In genomic region chr3:59644479-59645075, GRCh38 we compare ENCODE assay signal across 20 cellular contexts.
"Had no signal": no experiment of that assay in that cellular context is flagged by ENCODE, and none has a peak within 500 bp of the region (broad histone marks: within the 10 kb centered on the region; RNA-seq: fewer than 3 reads in every experiment).

No MANE protein-coding gene starts in this region.

- H3K27ac ChIP-seq: brain microvascular endothelial cell, right lobe of liver, skin epidermis, transverse colon, uterus, WERI-Rb-1 had no signal

- H3K9me3 ChIP-seq: right lobe of liver, transverse colon, uterus had no signal

- H3K4me1 ChIP-seq: right lobe of liver, uterus had no signal

- H3K36me3 ChIP-seq: brain microvascular endothelial cell, right lobe of liver, transverse colon, uterus, WERI-Rb-1 had no signal

- DNase-seq: activated CD4-positive, alpha-beta T cell treated with anti-CD3 and anti-CD28 coated beads, Interleukin-2, amount 10 ng/mL, durations not matched to agents 7 days and 5 days; activated CD4-positive, CD25-positive, alpha-beta regulatory T cell treated with anti-CD3 and anti-CD28 coated beads, Interleukin-2, amount 50 U/mL, for 72 hours; activated CD8-positive, alpha-beta memory T cell treated with anti-CD3 and anti-CD28 coated beads, Interleukin-2, amount 10 ng/mL, durations not matched to agents 7 days and 5 days; activated CD8-positive, alpha-beta T cell treated with anti-CD3 and anti-CD28 coated beads for 36 hours; activated gamma-delta T cell; activated T-cell treated with anti-CD3 and anti-CD28 coated beads for 4 hours; aorta; brain microvascular endothelial cell; foreskin fibroblast; left cardiac atrium; mesendoderm; naive B cell; right lobe of liver; stimulated activated CD4-positive, alpha-beta T cell treated with anti-CD3 and anti-CD28 coated beads, Interleukin-2, amount 100 ng/mL, for 24 hours; stimulated activated naive CD8-positive, alpha-beta T cell treated with anti-CD3 and anti-CD28 coated beads, Interleukin-15, amount 100 ng/mL, for 72 hours; T-helper 1 cell; transverse colon; uterus; WERI-Rb-1 had no signal

- H3K27me3 ChIP-seq: right lobe of liver, uterus had no signal

- H3K4me3 ChIP-seq: right lobe of liver, skin epidermis, transverse colon, uterus had no signal
